6 cellular contexts compared by ENCODE assay signal in the genomic region with DNA sequence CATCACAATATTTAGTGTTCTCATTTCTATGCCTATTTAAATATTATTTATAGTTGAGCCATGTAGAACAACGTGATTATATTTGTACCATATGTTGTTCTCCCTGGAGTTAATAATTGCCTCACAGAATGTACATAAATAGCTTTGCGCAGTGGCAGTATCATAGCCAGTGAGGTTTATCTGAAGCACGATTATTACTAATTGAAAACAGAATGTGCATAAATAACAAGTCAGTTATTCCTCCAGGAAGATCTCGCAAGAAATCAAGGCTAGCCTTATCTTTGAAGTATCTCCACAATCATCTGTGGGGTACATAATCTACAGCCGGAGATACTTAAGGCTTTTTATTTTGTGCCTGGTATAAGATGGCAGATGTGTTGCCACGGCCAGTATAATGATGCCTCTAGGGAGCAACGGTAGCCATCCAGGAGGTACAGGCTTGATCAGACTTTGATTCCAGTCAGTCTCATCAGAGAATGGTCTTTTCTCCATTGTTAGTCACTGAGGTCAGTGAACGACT.
"Had no signal": no experiment of that assay in that cellular context is flagged by ENCODE, and none has a peak within 500 bp of the region (broad histone marks: within the 10 kb centered on the region; RNA-seq: fewer than 3 reads in every experiment).

No MANE protein-coding gene starts in this region.

- H3K4me3 Mint-ChIP-seq: GM23338, H9 had no signal

- DNase-seq: H9, HCEC 1CT, IMR-90, KG1 had no signal

- H3K9me3 Mint-ChIP-seq: GM23338, H9 had no signal

- H3K4me2 ChIP-seq: GM23338 had no signal

- H3K27ac Mint-ChIP-seq: GM23338, H9 had no signal

- H2AFZ ChIP-seq: GM23338 had no signal

- H3K4me3 ChIP-seq: GM23338, K562 had no signal

- ATAC-seq: GM23338, K562 had no signal
